ENCODE assay signal across 19 cellular contexts in the genomic region with DNA sequence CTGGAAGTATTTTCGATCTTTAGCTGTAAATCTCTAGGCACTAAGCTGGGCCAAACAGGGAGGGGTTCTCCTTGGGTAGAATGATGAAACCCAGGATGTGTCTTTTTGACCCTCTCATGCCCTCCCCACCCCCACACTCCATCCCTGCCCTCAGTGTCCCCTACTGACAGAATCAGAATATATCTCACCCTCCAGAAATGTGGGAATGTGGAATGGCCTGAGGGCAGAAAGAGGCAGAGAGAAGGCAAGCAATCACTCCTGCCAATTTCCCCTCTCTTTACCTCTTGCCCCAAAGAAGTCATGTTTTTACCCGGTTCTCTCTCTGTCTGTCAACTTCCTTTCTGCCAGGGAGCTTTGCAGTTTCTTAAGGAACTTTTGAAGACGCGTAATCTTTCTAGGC. TPM values are rescaled to one million over a fixed set of nuclear protein-coding genes. Genes with fewer than 3 reads are reported as not detected.
DNase-seq lines count a peak whose midpoint lies in the region; ATAC-seq and TF ChIP-seq lines count a peak whose summit lies in the region.
"Had no signal": no experiment of that assay in that cellular context is flagged by ENCODE, and none has a peak within 500 bp of the region (broad histone marks: within the 10 kb centered on the region; RNA-seq: fewer than 3 reads in every experiment).

No MANE protein-coding gene starts in this region.

- TF ChIP-seq CTCF in PC-9 (conservative IDR thresholded peaks at IDR 0.05) (no peak), foreskin fibroblast (IDR thresholded peaks at IDR 0.05; ENCODE audit: low read depth, low read length) (no peak), transverse colon (IDR thresholded peaks at IDR 0.05) (no peak)

- H3K4me3 ChIP-seq in PC-9: no peak overlapping the region
- H3K4me3 ChIP-seq in foreskin fibroblast (ENCODE audit: low read depth in 1 of 2, low read length in 2 of 2): no peak overlapping the region
- H3K4me3 ChIP-seq in transverse colon: no peak overlapping the region
- H3K4me3 ChIP-seq: A549, GM12878, GM23248 had no signal

- no peak overlapping the region for H2AFZ ChIP-seq in PC-9
- H2AFZ ChIP-seq: GM23248 had no signal

- intact Hi-C loops in PC-9 (cut with micrococcal nuclease; ENCODE audit: unreplicated experiment) (no loop called here), transverse colon (cut with DNase I; ENCODE audit: low total_unique reads) (no loop called here)

- H3K36me3 ChIP-seq in PC-9 (ENCODE audit: low read depth): no peaks in the 10 kb centered on the region
- H3K36me3 ChIP-seq in transverse colon: no peaks in the 10 kb centered on the region
- H3K36me3 ChIP-seq: BE2C had no signal

- BruUV-seq in PC-9 (replicated peaks; lab: Mats Ljungman, UMichigan): no TSS peak

- H3K4me1 ChIP-seq in PC-9 (replicated peaks; ENCODE audit: insufficient read depth) (peaks cover 45% of the 10 kb centered on the region), transverse colon (no peaks in the 10 kb centered on the region)
- H3K4me1 ChIP-seq: A549, BE2C had no signal

- H3K27ac ChIP-seq in PC-9 (peak overlapping the region; percentile 51), transverse colon (no peak overlapping the region)
- H3K27ac ChIP-seq: A549, C4-2B, GM23248, HL-60 had no signal

- 84 to 100% methylated on average over 2 to 4 of the region's 4 CpGs for WGBS in transverse colon (ENCODE audit: low coverage in 1 of 2), 2 donors

- TF ChIP-seq EP300 in transverse colon (IDR thresholded peaks at IDR 0.05; ENCODE audit: low read depth): no peak

- ATAC-seq in HG02970 (IDR thresholded peaks at IDR 0.05; ENCODE audit: low FRiP score, unreplicated experiment): no peak
- ATAC-seq: A549; CD8-positive, alpha-beta T cell; GM12878; HCT116 had no signal

- peak; percentile 1 for DNase-seq in ELR (ENCODE audit: low read depth)
- peak; percentile 23 to 58 for DNase-seq in PC-9
- DNase-seq in foreskin fibroblast: peak; percentile 1 to 37
- no peak for DNase-seq in NCI-H2171 (lab: John Stamatoyannopoulos, UW)
- no peak for DNase-seq in CD1c-positive myeloid dendritic cell (ENCODE audit: extremely low spot score)
- DNase-seq in transverse colon: no peak
- DNase-seq: BE2C; CD8-positive, alpha-beta T cell; COR-L47; DMS153; DMS79 treated with DMSO at 0.1 percent for 48 hours; GM23248 had no signal

- H3K27me3 ChIP-seq in PC-9 (ENCODE audit: insufficient read depth, low read depth): no peaks in the 10 kb centered on the region
- H3K27me3 ChIP-seq in transverse colon: no peaks in the 10 kb centered on the region
- H3K27me3 ChIP-seq: BE2C had no signal

- H3K4me2 ChIP-seq in PC-9: peak overlapping the region; percentile 27
- H3K4me2 ChIP-seq: A549 had no signal

- no peaks in the 10 kb centered on the region for H4K20me1 ChIP-seq in PC-9 (ENCODE audit: insufficient read depth)

- no peaks in the 10 kb centered on the region for H3K79me2 ChIP-seq in PC-9 (ENCODE audit: low read depth)

- H3K9me2 ChIP-seq in PC-9 (ENCODE audit: insufficient read depth): no peaks in the 10 kb centered on the region

- no peak for TF ChIP-seq POLR2A in transverse colon (IDR thresholded peaks at IDR 0.05)

- H3K9me3 ChIP-seq in PC-9 (ENCODE audit: insufficient read depth, low read depth) (no peaks in the 10 kb centered on the region), transverse colon (no peaks in the 10 kb centered on the region)
- H3K9me3 ChIP-seq: A549, BE2C had no signal

- in situ Hi-C loops in transverse colon (cut with MboI; ENCODE audit: low pct_ligation_motif_present in 1 of 4, low pct_unique_long_range_greater_than_20kb in 1 of 4, low sequenced_read_pairs in 3 of 4): no loop called here

- peaks cover 7% of the 10 kb centered on the region; the same call in 1 of the 2 replicates for H3F3A ChIP-seq in PC-9 (ENCODE audit: insufficient read depth, low read depth)

- CTCF ChIA-PET in PC-9 (lab: Charles Lee): no interaction called here

- POLR2A ChIA-PET in PC-9 (lab: Charles Lee; ENCODE audit: unreplicated experiment): no interaction called here

RNA-seq across cellular contexts. Expression of gene RAP2C, which starts 34.4 kb away (rescaled TPM):
- 27.8 and 30.6 TPM in 2 replicates for total RNA-seq in PC-9 (2021)
- 100 to 1,000 TPM in 1 of 4 donors, 10 to 100 TPM in 2, 1 to 10 TPM in 1; 7.0 to 143 (median 38.4) TPM for total RNA-seq in transverse colon

RNA-seq across cellular contexts. Expression of gene FRMD7, which starts 57.1 kb away (rescaled TPM):
- total RNA-seq in PC-9 (2021) (not detected in 2 replicates), transverse colon (not detected)
- total RNA-seq: CD8-positive, alpha-beta T cell; G401; GM12878 had no signal

Comparison
In these comparisons a context has a peak if more than half of its experiments do, and no peak if none do; other contexts are left out.
1. DNase-seq: peak in ELR (single experiment), PC-9 (2 of 2) and foreskin fibroblast (2 of 2); none in NCI-H2171 (single experiment), CD1c-positive myeloid dendritic cell (single experiment) and transverse colon (single experiment).